In the genomic region with DNA sequence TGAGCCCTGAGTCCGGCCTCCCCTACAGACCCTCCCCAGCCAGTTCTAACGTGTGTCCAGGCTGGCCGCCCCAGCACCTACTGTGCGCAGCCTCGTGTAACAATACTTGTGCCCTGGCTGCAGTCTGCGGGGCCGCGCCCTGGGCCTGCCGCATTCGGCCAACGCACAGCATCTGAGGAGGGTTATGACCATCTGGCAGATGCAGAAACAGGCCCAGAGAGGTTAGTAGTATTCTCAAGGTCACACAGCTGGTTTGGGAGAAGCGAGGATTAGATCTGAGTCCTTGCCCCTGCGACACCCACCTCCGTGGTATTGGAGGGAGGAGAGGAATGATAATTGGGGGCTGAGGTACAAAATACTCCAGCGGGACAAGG, we compare ENCODE assay signal across 8 cellular contexts. TPM values are rescaled to one million over a fixed set of nuclear protein-coding genes. Genes with fewer than 3 reads are reported as not detected.
DNase-seq lines count a peak whose midpoint lies in the region; ATAC-seq lines count a peak whose summit lies in the region.

No MANE protein-coding gene starts in this region.

- H3K4me1 Mint-ChIP-seq in activated naive CD4-positive, alpha-beta T cell treated with anti-CD3 and anti-CD28 coated beads for 36 hours (ENCODE audit: low read depth): peaks cover 14% of the 10 kb centered on the region

- peak overlapping the region; percentile 96 for H3K27ac ChIP-seq in angular gyrus (ENCODE audit: low read depth, low read length)
- peak overlapping the region; percentile 93 for H3K27ac ChIP-seq in subcutaneous abdominal adipose tissue (ENCODE audit: low read depth, low read length)

- peaks cover 3 to 52% (median 40%) of the 10 kb centered on the region in 5 donors for H3K4me1 ChIP-seq in subcutaneous abdominal adipose tissue (ENCODE audit: control insufficient read depth in 5 of 5, insufficient read depth in 5 of 5, low read length in 5 of 5)

- ATAC-seq in activated naive CD4-positive, alpha-beta T cell treated with anti-CD3 and anti-CD28 coated beads, Interleukin-2, amount 50 U/mL, for 72 hours: no peak
- ATAC-seq in HG03342 (IDR thresholded peaks at IDR 0.05; ENCODE audit: unreplicated experiment) (no peak), GM21367 (IDR thresholded peaks at IDR 0.05; ENCODE audit: unreplicated experiment) (no peak)

- no peak for DNase-seq in activated naive CD4-positive, alpha-beta T cell treated with anti-CD3 and anti-CD28 coated beads for 36 hours
- DNase-seq in activated naive CD4-positive, alpha-beta T cell treated with anti-CD3 and anti-CD28 coated beads, Interleukin-2, amount 50 U/mL, for 72 hours (ENCODE audit: low spot score in 2 of 2): no peak
- peak; percentile 60 for DNase-seq in islet precursor cell
- no peak for DNase-seq in activated CD4-positive, alpha-beta T cell treated with anti-CD3 and anti-CD28 coated beads, Interleukin-2, amount 50 U/mL, for 1 hour

- H3K27me3 ChIP-seq in subcutaneous abdominal adipose tissue (ENCODE audit: control insufficient read depth in 5 of 5, insufficient read depth in 4 of 5, low read length in 5 of 5): no peaks in the 10 kb centered on the region

- CTCF ChIA-PET in activated naive CD4-positive, alpha-beta T cell treated with anti-CD3 and anti-CD28 coated beads for 36 hours (lab: Charles Lee): interaction anchor here (0.6 to 3.4 kb wide), 5 partner anchors 8 to 259 kb away, joined by 3 to 19 read pairs (median 7); no protein-coding TSS in a partner anchor

- no peaks in the 10 kb centered on the region for H3K9me3 Mint-ChIP-seq in activated naive CD4-positive, alpha-beta T cell treated with anti-CD3 and anti-CD28 coated beads for 36 hours
- H3K9me3 Mint-ChIP-seq in activated naive CD4-positive, alpha-beta T cell treated with anti-CD3 and anti-CD28 coated beads, Interleukin-2, amount 50 U/mL, for 72 hours: no peaks in the 10 kb centered on the region

- H3K36me3 ChIP-seq in subcutaneous abdominal adipose tissue (ENCODE audit: control insufficient read depth in 5 of 5, insufficient read depth in 5 of 5, low read length in 5 of 5): no peaks in the 10 kb centered on the region

- H3K4me3 ChIP-seq in subcutaneous abdominal adipose tissue (ENCODE audit: low read depth in 1 of 5, low read length in 5 of 5): peak overlapping the region; percentile 84 to 94 (median 85)

- H3K9ac ChIP-seq in subcutaneous abdominal adipose tissue (ENCODE audit: low read length in 5 of 5): peak overlapping the region; percentile 87 to 97 (median 91)

- no peaks in the 10 kb centered on the region for H3K9me3 ChIP-seq in subcutaneous abdominal adipose tissue (ENCODE audit: control insufficient read depth in 5 of 5, low read length in 5 of 5)

- peak overlapping the region; percentile 68 for H3K4me3 Mint-ChIP-seq in activated naive CD4-positive, alpha-beta T cell treated with anti-CD3 and anti-CD28 coated beads for 36 hours

- intact Hi-C loops in activated naive CD4-positive, alpha-beta T cell treated with anti-CD3 and anti-CD28 coated beads for 36 hours (cut with micrococcal nuclease): loop anchor here (1.0 kb wide), 1 partner anchor 9 kb away; no protein-coding TSS in a partner anchor

- peaks cover 20% of the 10 kb centered on the region for H3K27me3 Mint-ChIP-seq in activated naive CD4-positive, alpha-beta T cell treated with anti-CD3 and anti-CD28 coated beads for 36 hours (ENCODE audit: low read depth)

- H3K36me3 Mint-ChIP-seq in activated naive CD4-positive, alpha-beta T cell treated with anti-CD3 and anti-CD28 coated beads for 36 hours (ENCODE audit: low read depth): no peaks in the 10 kb centered on the region
- H3K36me3 Mint-ChIP-seq in activated naive CD4-positive, alpha-beta T cell treated with anti-CD3 and anti-CD28 coated beads, Interleukin-2, amount 50 U/mL, for 72 hours: no peaks in the 10 kb centered on the region

- no peak overlapping the region for H3K27ac Mint-ChIP-seq in activated naive CD4-positive, alpha-beta T cell treated with anti-CD3 and anti-CD28 coated beads for 36 hours
- H3K27ac Mint-ChIP-seq in activated naive CD4-positive, alpha-beta T cell treated with anti-CD3 and anti-CD28 coated beads, Interleukin-2, amount 50 U/mL, for 72 hours: peak overlapping the region in 1 of 2 donors; percentile 90

RNA-seq across cellular contexts. Expression of a gene that starts 1.0 kb away (rescaled TPM):
- total RNA-seq in activated naive CD4-positive, alpha-beta T cell treated with anti-CD3 and anti-CD28 coated beads for 36 hours: 10 to 100 TPM; 34.2 to 41.9 TPM
- total RNA-seq in activated naive CD4-positive, alpha-beta T cell treated with anti-CD3 and anti-CD28 coated beads, Interleukin-2, amount 50 U/mL, for 72 hours: 10 to 100 TPM; 34.1 to 41.4 TPM

RNA-seq across cellular contexts. Expression of a gene that starts 32.7 kb away (rescaled TPM):
- total RNA-seq in activated naive CD4-positive, alpha-beta T cell treated with anti-CD3 and anti-CD28 coated beads for 36 hours: 10 to 100 TPM; 51.2 to 52.3 TPM
- total RNA-seq in activated naive CD4-positive, alpha-beta T cell treated with anti-CD3 and anti-CD28 coated beads, Interleukin-2, amount 50 U/mL, for 72 hours: 10 to 100 TPM; 51.5 to 62.1 TPM

RNA-seq across cellular contexts. Expression of a gene that starts 46.3 kb away (rescaled TPM):
- not detected for total RNA-seq in activated naive CD4-positive, alpha-beta T cell treated with anti-CD3 and anti-CD28 coated beads for 36 hours
- under 1 TPM in 1 of 2 donors, not detected in 1; 0.64 TPM for total RNA-seq in activated naive CD4-positive, alpha-beta T cell treated with anti-CD3 and anti-CD28 coated beads, Interleukin-2, amount 50 U/mL, for 72 hours

RNA-seq across cellular contexts. Expression of a gene that starts 48.7 kb away (rescaled TPM):
- total RNA-seq in activated naive CD4-positive, alpha-beta T cell treated with anti-CD3 and anti-CD28 coated beads for 36 hours: 10 to 100 TPM; 11.9 to 15.3 TPM
- 10 to 100 TPM; 20.4 to 22.5 TPM for total RNA-seq in activated naive CD4-positive, alpha-beta T cell treated with anti-CD3 and anti-CD28 coated beads, Interleukin-2, amount 50 U/mL, for 72 hours
